Comparison of ENCODE assay signal across 19 cellular contexts in genomic region chr11:72139500-72139899, GRCh38. TPM values are rescaled to one million over a fixed set of nuclear protein-coding genes. Genes with fewer than 3 reads are reported as not detected.
A peak's percentile ranks its signal among the peaks of the same experiment; 100 is the strongest.
DNase-seq lines count a peak whose midpoint lies in the region; ATAC-seq, FAIRE-seq and TF ChIP-seq lines count a peak whose summit lies in the region.
"Had no signal": no experiment of that assay in that cellular context is flagged by ENCODE, and none has a peak within 500 bp of the region (broad histone marks: within the 10 kb centered on the region; RNA-seq: fewer than 3 reads in every experiment).

No MANE protein-coding gene starts in this region.

- no TSS peak for BruUV-seq in HepG2 (replicated peaks; lab: Mats Ljungman, UMichigan)

- DNase-seq in HFFc6 (no peak), HepG2 (ENCODE audit: low spot score) (no peak), spleen (peak; percentile 74), COLO829 (ENCODE audit: low spot score) (no peak)
- DNase-seq in activated T-helper 2 cell treated with anti-CD3 and anti-CD28 coated beads, Interferon-gamma antibody, Interleukin-2, Interleukin-4, amounts not matched to agents 10 μg/mL and 5 μg/mL and 100 μg/mL, durations not matched to agents 14 hours and 24 hours and 36 hours (ENCODE audit: low spot score), result no peak
- DNase-seq: ACHN; CD4-positive, alpha-beta T cell; DMS79 had no signal

- 52% methylated on average over 11 of the region's 11 CpGs for WGBS in HepG2 (ENCODE audit: low lambda C conversion rate)
- 88 to 100% (median 92%) methylated on average over 4 to 11 of the region's 11 CpGs for WGBS in spleen, 5 donors

- peak overlapping the region; percentile 65 for H3K4me3 Mint-ChIP-seq in HFFc6
- H3K4me3 Mint-ChIP-seq in activated T-helper 2 cell treated with anti-CD3 and anti-CD28 coated beads, Interferon-gamma antibody, Interleukin-2, Interleukin-4, amounts not matched to agents 10 μg/mL and 5 μg/mL and 100 μg/mL, durations not matched to agents 14 hours and 24 hours and 36 hours (ENCODE audit: low read depth), result no peak overlapping the region
- H3K4me3 Mint-ChIP-seq: CD4-positive, alpha-beta T cell had no signal

- CTCF ChIA-PET in HepG2 (lab: Yijun Ruan, JAX; ENCODE audit: low intra/inter-chr PET ratio, low total read pairs), result no interaction called here

- H3K4me3 ChIP-seq in HepG2 (replicated peaks in 1 of 3; ENCODE audit: insufficient read depth in 1 of 3, low read depth in 2 of 3, low read length in 3 of 3), result no peak overlapping the region
- H3K4me3 ChIP-seq in spleen, result peak overlapping the region in 2 of 8 donors; percentile 41 to 61
- H3K4me3 ChIP-seq: BLaER1 treated with 17β-estradiol and CSF1 and Interleukin-3, amounts not matched to agents 10 nM and 100 nM; GM12878; GM23248 had no signal

- no peak overlapping the region for H3K9ac ChIP-seq in HepG2 (ENCODE audit: insufficient read depth, low read depth, low read length)
- H3K9ac ChIP-seq: BLaER1 treated with 17β-estradiol and CSF1 and Interleukin-3, amounts not matched to agents 10 nM and 100 nM; GM23248 had no signal

- H3K79me2 ChIP-seq in HepG2 (ENCODE audit: insufficient read depth, low read length), result no peaks in the 10 kb centered on the region

- H4K20me1 ChIP-seq in HepG2 (ENCODE audit: insufficient read depth, low read length), result no peaks in the 10 kb centered on the region
- H4K20me1 ChIP-seq: BLaER1 treated with 17β-estradiol and CSF1 and Interleukin-3, amounts not matched to agents 10 nM and 100 nM had no signal

- peaks cover 13% of the 10 kb centered on the region; the same call in 1 of the 2 replicates for H3K36me3 Mint-ChIP-seq in HFFc6 (ENCODE audit: low read depth)
- H3K36me3 Mint-ChIP-seq in activated T-helper 2 cell treated with anti-CD3 and anti-CD28 coated beads, Interferon-gamma antibody, Interleukin-2, Interleukin-4, amounts not matched to agents 10 μg/mL and 5 μg/mL and 100 μg/mL, durations not matched to agents 14 hours and 24 hours and 36 hours (ENCODE audit: low read depth), result peaks cover 10% of the 10 kb centered on the region

- intact Hi-C loops in activated T-helper 2 cell treated with anti-CD3 and anti-CD28 coated beads, Interferon-gamma antibody, Interleukin-2, Interleukin-4, amounts not matched to agents 10 μg/mL and 5 μg/mL and 100 μg/mL, durations not matched to agents 14 hours and 24 hours and 36 hours (cut with micrococcal nuclease), result no loop called here
- intact Hi-C loops in HepG2 (cut with micrococcal nuclease; ENCODE audit: unreplicated experiment), result no loop called here
- intact Hi-C loops in spleen (cut with DNase I; ENCODE audit: low total_unique reads), result no loop called here

- no peak overlapping the region for H2AFZ ChIP-seq in HepG2 (ENCODE audit: low read length)
- H2AFZ ChIP-seq: GM23248 had no signal

- TF ChIP-seq EP300 in HepG2 (IDR thresholded peaks at IDR 0.05; ENCODE audit: low read depth in 2 of 2, low read length in 2 of 2), result no peak
- no peak for TF ChIP-seq EP300 in HepG2 (CRISPR knock-in tag; IDR thresholded peaks at IDR 0.05; ENCODE audit: borderline replicate concordance)

- peaks cover 64% of the 10 kb centered on the region for H3K4me1 Mint-ChIP-seq in HFFc6 (ENCODE audit: low read depth)
- H3K4me1 Mint-ChIP-seq in activated T-helper 2 cell treated with anti-CD3 and anti-CD28 coated beads, Interferon-gamma antibody, Interleukin-2, Interleukin-4, amounts not matched to agents 10 μg/mL and 5 μg/mL and 100 μg/mL, durations not matched to agents 14 hours and 24 hours and 36 hours (ENCODE audit: low read depth), result peaks cover 37% of the 10 kb centered on the region

- H3K9me3 Mint-ChIP-seq in HFFc6, result peaks cover 12% of the 10 kb centered on the region; the same call in 1 of the 2 replicates
- H3K9me3 Mint-ChIP-seq in activated T-helper 2 cell treated with anti-CD3 and anti-CD28 coated beads, Interferon-gamma antibody, Interleukin-2, Interleukin-4, amounts not matched to agents 10 μg/mL and 5 μg/mL and 100 μg/mL, durations not matched to agents 14 hours and 24 hours and 36 hours, result peaks cover 15% of the 10 kb centered on the region
- H3K9me3 Mint-ChIP-seq: CD4-positive, alpha-beta T cell had no signal

- no peaks in the 10 kb centered on the region; the same call in 1 of the 2 replicates for H3K27me3 Mint-ChIP-seq in HFFc6 (ENCODE audit: insufficient read depth)
- H3K27me3 Mint-ChIP-seq in activated T-helper 2 cell treated with anti-CD3 and anti-CD28 coated beads, Interferon-gamma antibody, Interleukin-2, Interleukin-4, amounts not matched to agents 10 μg/mL and 5 μg/mL and 100 μg/mL, durations not matched to agents 14 hours and 24 hours and 36 hours (ENCODE audit: low read depth), result no peaks in the 10 kb centered on the region

- FAIRE-seq in HepG2 (lab: Jason Lieb, UNC), result no peak
- FAIRE-seq: GM12878, GM18507, H54 had no signal

- POLR2A ChIA-PET in HepG2 (lab: Yijun Ruan, JAX), result no interaction called here

- in situ Hi-C loops in HepG2 (cut with HindIII; ENCODE audit: extremely low pct_ligation_motif_present, low pct_unique_long_range_greater_than_20kb), result no loop called here

- TF ChIP-seq RAD21 in HepG2 (CRISPR knock-in tag; IDR thresholded peaks at IDR 0.05), result no peak

- H3K27ac Mint-ChIP-seq in HFFc6, result peak overlapping the region; percentile 95
- peak overlapping the region; percentile 58 for H3K27ac Mint-ChIP-seq in activated T-helper 2 cell treated with anti-CD3 and anti-CD28 coated beads, Interferon-gamma antibody, Interleukin-2, Interleukin-4, amounts not matched to agents 10 μg/mL and 5 μg/mL and 100 μg/mL, durations not matched to agents 14 hours and 24 hours and 36 hours
- H3K27ac Mint-ChIP-seq: CD4-positive, alpha-beta T cell had no signal

- H3K9me3 ChIP-seq in HepG2 (ENCODE audit: low read length) (no peaks in the 10 kb centered on the region), spleen (no peaks in the 10 kb centered on the region)

- H3K4me2 ChIP-seq in HepG2 (ENCODE audit: low read depth, low read length), result 0 out of 2 replicates have a peak overlapping the region, but pooled peaks have one; percentile 32
- H3K4me2 ChIP-seq: BLaER1 treated with 17β-estradiol and CSF1 and Interleukin-3, amounts not matched to agents 10 nM and 100 nM had no signal

- TF ChIP-seq CTCF in HFFc6 (IDR thresholded peaks at IDR 0.05), result no peak
- TF ChIP-seq CTCF in HepG2 (CRISPR knock-in tag; IDR thresholded peaks at IDR 0.05), result no peak
- no peak for TF ChIP-seq CTCF in spleen (IDR thresholded peaks at IDR 0.05 in 8 of 11, conservative IDR thresholded peaks at IDR 0.05 in 3 of 11)

- ATAC-seq in HepG2 (no peak), HG03045 (IDR thresholded peaks at IDR 0.05; ENCODE audit: unreplicated experiment) (no peak), HG03432 (IDR thresholded peaks at IDR 0.05; ENCODE audit: unreplicated experiment) (no peak)
- ATAC-seq: GM12878, HCT116 had no signal

- TF ChIP-seq POLR2A in HepG2 (IDR thresholded peaks at IDR 0.05; ENCODE audit: insufficient read depth in 1 of 2, low read depth in 2 of 2, low read length in 2 of 2) (no peak), spleen (IDR thresholded peaks at IDR 0.05) (no peak)

- H3K4me1 ChIP-seq in HepG2 (ENCODE audit: insufficient read depth, low read length), result no peaks in the 10 kb centered on the region
- H3K4me1 ChIP-seq in spleen, result peaks cover 0 to 14% (median 0%) of the 10 kb centered on the region in 6 donors

- H3K27me3 ChIP-seq in HepG2 (ENCODE audit: control insufficient read depth in 1 of 2, insufficient read depth in 2 of 2, low read length in 2 of 2) (peaks cover 0 to 1% of the 10 kb centered on the region in 2 experiments; a peak in 2 of 5 replicates), spleen (replicated peaks in 1 of 7) (no peaks in the 10 kb centered on the region)
- H3K27me3 ChIP-seq: BLaER1 treated with 17β-estradiol and CSF1 and Interleukin-3, amounts not matched to agents 10 nM and 100 nM had no signal

- no peaks in the 10 kb centered on the region for H3K36me3 ChIP-seq in HepG2 (replicated peaks in 1 of 2; ENCODE audit: control insufficient read depth in 1 of 2, insufficient read depth in 2 of 2, low read length in 2 of 2)
- H3K36me3 ChIP-seq in spleen, result peaks cover 0 to 27% (median 0%) of the 10 kb centered on the region in 6 donors
- H3K36me3 ChIP-seq: BLaER1 treated with 17β-estradiol and CSF1 and Interleukin-3, amounts not matched to agents 10 nM and 100 nM had no signal

- H3K27ac ChIP-seq in HepG2 (ENCODE audit: extremely low read length, insufficient read depth, low read length) (no peak overlapping the region), spleen (peak overlapping the region in 3 of 8 donors; percentile 87 to 90 (median 89))
- H3K27ac ChIP-seq: BLaER1 treated with 17β-estradiol and CSF1 and Interleukin-3, amounts not matched to agents 10 nM and 100 nM; HL-60 had no signal

RNA-seq across cellular contexts. Expression of gene FOLR3, which starts 4.0 kb away (rescaled TPM):
- total RNA-seq in HFFc6 (2021; fragmentation: NEBNext Ultra II Directional; extraction: Animal tissue kit (Norgen Biotek cat#: 25700)), result 10 to 100 TPM in 4 of 6 experiments, 1 to 10 TPM in 2; 9.1 to 13.7 (median 10.9) TPM
- total RNA-seq in activated T-helper 2 cell treated with anti-CD3 and anti-CD28 coated beads, Interferon-gamma antibody, Interleukin-2, Interleukin-4, amounts not matched to agents 10 μg/mL and 5 μg/mL and 100 μg/mL, durations not matched to agents 14 hours and 24 hours and 36 hours, result 0.18 and 0.51 TPM in 2 replicates
- total RNA-seq in HepG2 (2016; rRNA removed; fragmentation: Illumina TruSeq; extraction: Trizol), result not detected in 2 replicates
- not detected in 2 replicates for total RNA-seq in HepG2 (2016; cell fraction: cytosol; rRNA removed; fragmentation: Illumina TruSeq; extraction: Trizol; ENCODE audit: low read depth)
- total RNA-seq in HepG2 (2016; cell fraction: insoluble cytoplasmic fraction; rRNA removed; fragmentation: Illumina TruSeq; extraction: Trizol), result not detected in 2 replicates
- total RNA-seq in HepG2 (2016; cell fraction: membrane; rRNA removed; fragmentation: Illumina TruSeq; extraction: Trizol), result not detected in 2 replicates
- not detected in 2 replicates for total RNA-seq in HepG2 (2016; cell fraction: nucleus; rRNA removed; fragmentation: Illumina TruSeq; extraction: Trizol)
- polyA plus RNA-seq in HepG2 (2011; rRNA removed), result 0.09 TPM in 1 of 2 replicates, not detected in the other
- polyA plus RNA-seq in HepG2 (2011; cell fraction: cytosol; rRNA removed), result not detected in 2 replicates
- polyA plus RNA-seq in HepG2 (2011; cell fraction: nucleus; rRNA removed), result not detected in 2 replicates
- not detected in 2 replicates for polyA plus RNA-seq in HepG2 (2012)
- polyA plus RNA-seq in HepG2 (2016; cell fraction: cytosol; fragmentation: Illumina TruSeq; extraction: Trizol; ENCODE audit: low read depth), result not detected in 2 replicates
- polyA plus RNA-seq in HepG2 (2016; cell fraction: insoluble cytoplasmic fraction; fragmentation: Illumina TruSeq; extraction: Trizol; ENCODE audit: low read depth), result not detected in 2 replicates
- polyA plus RNA-seq in HepG2 (2016; cell fraction: membrane; fragmentation: Illumina TruSeq; extraction: Trizol; ENCODE audit: low read depth), result not detected in 2 replicates
- polyA plus RNA-seq in HepG2 (2016; cell fraction: nucleus; fragmentation: Illumina TruSeq; extraction: Trizol; ENCODE audit: insufficient read depth, low read depth), result not detected in 2 replicates
- not detected in 2 replicates for polyA minus RNA-seq in HepG2 (2011; rRNA and poly(A)+ RNA removed; ENCODE audit: low replicate concordance)
- polyA minus RNA-seq in HepG2 (2011; cell fraction: cytosol; rRNA and poly(A)+ RNA removed), result not detected in 2 replicates
- not detected in 2 replicates for polyA minus RNA-seq in HepG2 (2011; cell fraction: nucleus; rRNA and poly(A)+ RNA removed)
- 10 to 100 TPM in 5 of 7 donors, 1 to 10 TPM in 2; 4.5 to 43.2 (median 17.9) TPM for total RNA-seq in spleen
- 1 to 10 TPM in 2 of 3 donors, under 1 TPM in 1; 0.49 to 7.3 (median 5.3) TPM for polyA plus RNA-seq in spleen
- total RNA-seq: A172, G401, GM12878 had no signal
- polyA plus RNA-seq: GM12878 had no signal

RNA-seq across cellular contexts. Expression of gene ANAPC15, which starts 27.0 kb away (rescaled TPM):
- total RNA-seq in HFFc6 (2021; fragmentation: NEBNext Ultra II Directional; extraction: Animal tissue kit (Norgen Biotek cat#: 25700)), result 100 to 1,000 TPM in 3 of 6 experiments, 10 to 100 TPM in 3; 83.0 to 119 (median 95.8) TPM
- total RNA-seq in activated T-helper 2 cell treated with anti-CD3 and anti-CD28 coated beads, Interferon-gamma antibody, Interleukin-2, Interleukin-4, amounts not matched to agents 10 μg/mL and 5 μg/mL and 100 μg/mL, durations not matched to agents 14 hours and 24 hours and 36 hours, result 61.6 and 67.9 TPM in 2 replicates
- 25.2 and 25.7 TPM in 2 replicates for total RNA-seq in HepG2 (2016; rRNA removed; fragmentation: Illumina TruSeq; extraction: Trizol)
- total RNA-seq in HepG2 (2016; cell fraction: cytosol; rRNA removed; fragmentation: Illumina TruSeq; extraction: Trizol; ENCODE audit: low read depth), result 42.2 and 48.2 TPM in 2 replicates
- 24.5 and 26.9 TPM in 2 replicates for total RNA-seq in HepG2 (2016; cell fraction: insoluble cytoplasmic fraction; rRNA removed; fragmentation: Illumina TruSeq; extraction: Trizol)
- 37.1 and 49.0 TPM in 2 replicates for total RNA-seq in HepG2 (2016; cell fraction: membrane; rRNA removed; fragmentation: Illumina TruSeq; extraction: Trizol)
- 16.1 and 21.3 TPM in 2 replicates for total RNA-seq in HepG2 (2016; cell fraction: nucleus; rRNA removed; fragmentation: Illumina TruSeq; extraction: Trizol)
- polyA plus RNA-seq in HepG2 (2011; rRNA removed), result 16.5 and 18.8 TPM in 2 replicates
- polyA plus RNA-seq in HepG2 (2011; cell fraction: cytosol; rRNA removed), result 19.3 and 19.5 TPM in 2 replicates
- 13.9 and 15.6 TPM in 2 replicates for polyA plus RNA-seq in HepG2 (2011; cell fraction: nucleus; rRNA removed)
- polyA plus RNA-seq in HepG2 (2012), result 13.7 and 14.9 TPM in 2 replicates
- polyA plus RNA-seq in HepG2 (2016; cell fraction: cytosol; fragmentation: Illumina TruSeq; extraction: Trizol; ENCODE audit: low read depth), result 44.0 and 55.6 TPM in 2 replicates
- polyA plus RNA-seq in HepG2 (2016; cell fraction: insoluble cytoplasmic fraction; fragmentation: Illumina TruSeq; extraction: Trizol; ENCODE audit: low read depth), result 22.3 and 27.7 TPM in 2 replicates
- polyA plus RNA-seq in HepG2 (2016; cell fraction: membrane; fragmentation: Illumina TruSeq; extraction: Trizol; ENCODE audit: low read depth), result 39.1 and 47.1 TPM in 2 replicates
- polyA plus RNA-seq in HepG2 (2016; cell fraction: nucleus; fragmentation: Illumina TruSeq; extraction: Trizol; ENCODE audit: insufficient read depth, low read depth), result 19.5 and 20.8 TPM in 2 replicates
- 13.6 and 56.8 TPM in 2 replicates for polyA minus RNA-seq in HepG2 (2011; rRNA and poly(A)+ RNA removed; ENCODE audit: low replicate concordance)
- polyA minus RNA-seq in HepG2 (2011; cell fraction: cytosol; rRNA and poly(A)+ RNA removed), result 2.2 and 3.7 TPM in 2 replicates
- 16.4 and 21.0 TPM in 2 replicates for polyA minus RNA-seq in HepG2 (2011; cell fraction: nucleus; rRNA and poly(A)+ RNA removed)
- total RNA-seq in spleen, result 10 to 100 TPM; 16.5 to 33.5 (median 26.3) TPM
- polyA plus RNA-seq in spleen, result 10 to 100 TPM; 49.4 to 65.6 (median 59.7) TPM

RNA-seq across cellular contexts. Expression of gene TOMT, which starts 33.8 kb away (rescaled TPM):
- total RNA-seq in HFFc6 (2021; fragmentation: NEBNext Ultra II Directional; extraction: Animal tissue kit (Norgen Biotek cat#: 25700)), result not detected
- 0.18 TPM in 1 of 2 replicates, not detected in the other for total RNA-seq in activated T-helper 2 cell treated with anti-CD3 and anti-CD28 coated beads, Interferon-gamma antibody, Interleukin-2, Interleukin-4, amounts not matched to agents 10 μg/mL and 5 μg/mL and 100 μg/mL, durations not matched to agents 14 hours and 24 hours and 36 hours
- total RNA-seq in HepG2 (2016; rRNA removed; fragmentation: Illumina TruSeq; extraction: Trizol), result not detected in 2 replicates
- total RNA-seq in HepG2 (2016; cell fraction: cytosol; rRNA removed; fragmentation: Illumina TruSeq; extraction: Trizol; ENCODE audit: low read depth), result not detected in 2 replicates
- not detected in 2 replicates for total RNA-seq in HepG2 (2016; cell fraction: insoluble cytoplasmic fraction; rRNA removed; fragmentation: Illumina TruSeq; extraction: Trizol)
- total RNA-seq in HepG2 (2016; cell fraction: membrane; rRNA removed; fragmentation: Illumina TruSeq; extraction: Trizol), result not detected in 2 replicates
- not detected in 2 replicates for total RNA-seq in HepG2 (2016; cell fraction: nucleus; rRNA removed; fragmentation: Illumina TruSeq; extraction: Trizol)
- not detected in 2 replicates for polyA plus RNA-seq in HepG2 (2011; rRNA removed)
- polyA plus RNA-seq in HepG2 (2011; cell fraction: cytosol; rRNA removed), result not detected in 2 replicates
- 0.18 TPM in 1 of 2 replicates, not detected in the other for polyA plus RNA-seq in HepG2 (2011; cell fraction: nucleus; rRNA removed)
- polyA plus RNA-seq in HepG2 (2012), result not detected in 2 replicates
- not detected in 2 replicates for polyA plus RNA-seq in HepG2 (2016; cell fraction: cytosol; fragmentation: Illumina TruSeq; extraction: Trizol; ENCODE audit: low read depth)
- polyA plus RNA-seq in HepG2 (2016; cell fraction: insoluble cytoplasmic fraction; fragmentation: Illumina TruSeq; extraction: Trizol; ENCODE audit: low read depth), result not detected in 2 replicates
- polyA plus RNA-seq in HepG2 (2016; cell fraction: membrane; fragmentation: Illumina TruSeq; extraction: Trizol; ENCODE audit: low read depth), result not detected in 2 replicates
- not detected in 2 replicates for polyA plus RNA-seq in HepG2 (2016; cell fraction: nucleus; fragmentation: Illumina TruSeq; extraction: Trizol; ENCODE audit: insufficient read depth, low read depth)
- polyA minus RNA-seq in HepG2 (2011; rRNA and poly(A)+ RNA removed; ENCODE audit: low replicate concordance), result not detected in 2 replicates
- not detected in 2 replicates for polyA minus RNA-seq in HepG2 (2011; cell fraction: cytosol; rRNA and poly(A)+ RNA removed)
- not detected in 2 replicates for polyA minus RNA-seq in HepG2 (2011; cell fraction: nucleus; rRNA and poly(A)+ RNA removed)
- total RNA-seq in spleen, result not detected
- polyA plus RNA-seq in spleen, result not detected
- total RNA-seq: A172; CD4-positive, alpha-beta T cell; G401; GM12878; GM23248 had no signal
- polyA plus RNA-seq: GM12878, GM23248 had no signal

RNA-seq across cellular contexts. Expression of gene LAMTOR1, which starts 36.4 kb away (rescaled TPM):
- 100 to 1,000 TPM; 131 to 170 (median 145) TPM for total RNA-seq in HFFc6 (2021; fragmentation: NEBNext Ultra II Directional; extraction: Animal tissue kit (Norgen Biotek cat#: 25700))
- 95.1 and 100 TPM in 2 replicates for total RNA-seq in activated T-helper 2 cell treated with anti-CD3 and anti-CD28 coated beads, Interferon-gamma antibody, Interleukin-2, Interleukin-4, amounts not matched to agents 10 μg/mL and 5 μg/mL and 100 μg/mL, durations not matched to agents 14 hours and 24 hours and 36 hours
- total RNA-seq in HepG2 (2016; rRNA removed; fragmentation: Illumina TruSeq; extraction: Trizol) (63.4 and 66.0 TPM in 2 replicates), spleen (100 to 1,000 TPM in 4 of 7 donors, 10 to 100 TPM in 3; 81.5 to 182 (median 119) TPM)
- total RNA-seq in HepG2 (2016; cell fraction: cytosol; rRNA removed; fragmentation: Illumina TruSeq; extraction: Trizol; ENCODE audit: low read depth), result 126 and 135 TPM in 2 replicates
- total RNA-seq in HepG2 (2016; cell fraction: insoluble cytoplasmic fraction; rRNA removed; fragmentation: Illumina TruSeq; extraction: Trizol), result 54.5 and 63.4 TPM in 2 replicates
- total RNA-seq in HepG2 (2016; cell fraction: membrane; rRNA removed; fragmentation: Illumina TruSeq; extraction: Trizol), result 137 and 158 TPM in 2 replicates
- 32.3 and 35.3 TPM in 2 replicates for total RNA-seq in HepG2 (2016; cell fraction: nucleus; rRNA removed; fragmentation: Illumina TruSeq; extraction: Trizol)
- polyA plus RNA-seq in HepG2 (2011; rRNA removed) (60.4 and 68.2 TPM in 2 replicates), spleen (100 to 1,000 TPM in 2 of 3 donors, 10 to 100 TPM in 1; 96.2 to 155 (median 143) TPM)
- polyA plus RNA-seq in HepG2 (2011; cell fraction: cytosol; rRNA removed), result 55.4 and 70.7 TPM in 2 replicates
- polyA plus RNA-seq in HepG2 (2011; cell fraction: nucleus; rRNA removed), result 50.2 and 55.1 TPM in 2 replicates
- polyA plus RNA-seq in HepG2 (2012), result 45.2 and 46.6 TPM in 2 replicates
- 209 and 215 TPM in 2 replicates for polyA plus RNA-seq in HepG2 (2016; cell fraction: cytosol; fragmentation: Illumina TruSeq; extraction: Trizol; ENCODE audit: low read depth)
- polyA plus RNA-seq in HepG2 (2016; cell fraction: insoluble cytoplasmic fraction; fragmentation: Illumina TruSeq; extraction: Trizol; ENCODE audit: low read depth), result 81.6 and 89.9 TPM in 2 replicates
- polyA plus RNA-seq in HepG2 (2016; cell fraction: membrane; fragmentation: Illumina TruSeq; extraction: Trizol; ENCODE audit: low read depth), result 210 and 214 TPM in 2 replicates
- polyA plus RNA-seq in HepG2 (2016; cell fraction: nucleus; fragmentation: Illumina TruSeq; extraction: Trizol; ENCODE audit: insufficient read depth, low read depth), result 62.0 and 71.8 TPM in 2 replicates
- 222 and 285 TPM in 2 replicates for polyA minus RNA-seq in HepG2 (2011; rRNA and poly(A)+ RNA removed; ENCODE audit: low replicate concordance)
- polyA minus RNA-seq in HepG2 (2011; cell fraction: cytosol; rRNA and poly(A)+ RNA removed), result 43.9 and 45.7 TPM in 2 replicates
- polyA minus RNA-seq in HepG2 (2011; cell fraction: nucleus; rRNA and poly(A)+ RNA removed), result 42.5 and 48.2 TPM in 2 replicates

RNA-seq across cellular contexts. Expression of gene FOLR1, which starts 52.4 kb away (rescaled TPM):
- total RNA-seq in HFFc6 (2021; fragmentation: NEBNext Ultra II Directional; extraction: Animal tissue kit (Norgen Biotek cat#: 25700)), result under 1 TPM in 4 of 6 experiments, not detected in 2; 0.20 to 0.48 (median 0.38) TPM
- not detected in 2 replicates for total RNA-seq in activated T-helper 2 cell treated with anti-CD3 and anti-CD28 coated beads, Interferon-gamma antibody, Interleukin-2, Interleukin-4, amounts not matched to agents 10 μg/mL and 5 μg/mL and 100 μg/mL, durations not matched to agents 14 hours and 24 hours and 36 hours
- total RNA-seq in HepG2 (2016; rRNA removed; fragmentation: Illumina TruSeq; extraction: Trizol) (not detected in 2 replicates), spleen (not detected)
- total RNA-seq in HepG2 (2016; cell fraction: cytosol; rRNA removed; fragmentation: Illumina TruSeq; extraction: Trizol; ENCODE audit: low read depth), result not detected in 2 replicates
- total RNA-seq in HepG2 (2016; cell fraction: insoluble cytoplasmic fraction; rRNA removed; fragmentation: Illumina TruSeq; extraction: Trizol), result not detected in 2 replicates
- not detected in 2 replicates for total RNA-seq in HepG2 (2016; cell fraction: membrane; rRNA removed; fragmentation: Illumina TruSeq; extraction: Trizol)
- total RNA-seq in HepG2 (2016; cell fraction: nucleus; rRNA removed; fragmentation: Illumina TruSeq; extraction: Trizol), result not detected in 2 replicates
- polyA plus RNA-seq in HepG2 (2011; rRNA removed) (0.20 and 0.26 TPM in 2 replicates), spleen (under 1 TPM in 1 of 3 donors, not detected in 2; 0.10 TPM)
- polyA plus RNA-seq in HepG2 (2011; cell fraction: cytosol; rRNA removed), result 0.12 and 0.17 TPM in 2 replicates
- 0.23 TPM in 1 of 2 replicates, not detected in the other for polyA plus RNA-seq in HepG2 (2011; cell fraction: nucleus; rRNA removed)
- polyA plus RNA-seq in HepG2 (2012), result not detected in 2 replicates
- polyA plus RNA-seq in HepG2 (2016; cell fraction: cytosol; fragmentation: Illumina TruSeq; extraction: Trizol; ENCODE audit: low read depth), result not detected in 2 replicates
- polyA plus RNA-seq in HepG2 (2016; cell fraction: insoluble cytoplasmic fraction; fragmentation: Illumina TruSeq; extraction: Trizol; ENCODE audit: low read depth), result not detected in 2 replicates
- polyA plus RNA-seq in HepG2 (2016; cell fraction: membrane; fragmentation: Illumina TruSeq; extraction: Trizol; ENCODE audit: low read depth), result not detected in 2 replicates
- polyA plus RNA-seq in HepG2 (2016; cell fraction: nucleus; fragmentation: Illumina TruSeq; extraction: Trizol; ENCODE audit: insufficient read depth, low read depth), result not detected in 2 replicates
- polyA minus RNA-seq in HepG2 (2011; rRNA and poly(A)+ RNA removed; ENCODE audit: low replicate concordance), result 188 TPM in 1 of 2 replicates, not detected in the other
- 1.3 and 1.7 TPM in 2 replicates for polyA minus RNA-seq in HepG2 (2011; cell fraction: cytosol; rRNA and poly(A)+ RNA removed)
- 0.62 and 0.90 TPM in 2 replicates for polyA minus RNA-seq in HepG2 (2011; cell fraction: nucleus; rRNA and poly(A)+ RNA removed)
- total RNA-seq: A172; CD4-positive, alpha-beta T cell; GM12878; GM23248 had no signal
- polyA plus RNA-seq: GM12878 had no signal
